Comparison of ENCODE assay signal across 23 cellular contexts in the genomic region with DNA sequence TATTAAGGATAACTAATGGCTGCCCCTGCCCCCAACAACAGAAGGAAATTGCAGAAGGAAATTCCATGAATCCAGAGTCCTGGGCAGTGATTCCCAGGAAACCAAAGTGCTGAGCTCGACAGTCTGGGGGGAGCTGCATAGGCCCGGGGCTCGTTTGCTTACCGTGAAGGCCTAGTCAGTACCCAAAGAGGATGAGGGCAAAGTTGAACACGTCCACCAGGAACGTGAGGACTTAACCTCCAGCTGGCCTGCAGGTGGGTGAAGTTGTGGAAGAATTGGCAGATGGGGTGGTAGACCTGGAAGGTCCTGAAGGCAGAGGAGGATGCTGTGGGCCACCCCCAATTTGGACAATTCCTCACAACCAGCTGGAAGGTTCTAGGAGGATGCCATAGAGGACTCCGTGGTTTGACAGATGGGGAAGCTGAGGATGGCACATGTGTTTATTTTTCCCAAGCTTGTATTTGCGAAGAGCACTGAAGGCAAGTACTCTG. TPM values are rescaled to one million over a fixed set of nuclear protein-coding genes. Genes with fewer than 3 reads are reported as not detected.
DNase-seq lines count a peak whose midpoint lies in the region; ATAC-seq and TF ChIP-seq lines count a peak whose summit lies in the region.
"Had no signal": no experiment of that assay in that cellular context is flagged by ENCODE, and none has a peak within 500 bp of the region (broad histone marks: within the 10 kb centered on the region; RNA-seq: fewer than 3 reads in every experiment).

No MANE protein-coding gene starts in this region.

- WGBS in spleen, 5 donors: 46 to 59% (median 48%) methylated on average over 8 of the region's 8 CpGs

- DNase-seq in D341Med (ENCODE audit: low spot score) (peak; percentile 4), colonic mucosa (peak; percentile 2), left kidney (ENCODE audit: low read depth, low spot score) (peak; percentile 51), spleen (peak; percentile 32), substantia nigra (lab: John Stamatoyannopoulos, UW) (no peak), NCI-H2029 treated with DMSO at 0.1 percent for 48 hours (lab: John Stamatoyannopoulos, UW) (no peak)
- DNase-seq: BE2C; CD4-positive, CD25-positive, alpha-beta regulatory T cell; DMS79; H7; IMR-90; NCI-H1092 treated with DMSO at 0.1 percent for 48 hours; NCI-H146; NCI-H2029; NCI-H2171; NCI-H524 treated with DMSO at 0.1 percent for 48 hours; NCI-H82; SIG-M5; SK-N-SH had no signal

- H3K27me3 ChIP-seq in colonic mucosa: no peaks in the 10 kb centered on the region
- H3K27me3 ChIP-seq in spleen (replicated peaks in 1 of 7): peaks cover 0 to 57% (median 0%) of the 10 kb centered on the region in 7 donors

- no peak for TF ChIP-seq POLR2A in spleen (IDR thresholded peaks at IDR 0.05)

- no peak for TF ChIP-seq CTCF in colonic mucosa (IDR thresholded peaks at IDR 0.05)
- no peak for TF ChIP-seq CTCF in spleen (IDR thresholded peaks at IDR 0.05 in 8 of 11, conservative IDR thresholded peaks at IDR 0.05 in 3 of 11)

- H3K4me1 ChIP-seq in colonic mucosa (no peaks in the 10 kb centered on the region), spleen (no peaks in the 10 kb centered on the region)
- H3K4me1 ChIP-seq: A549, BE2C had no signal

- H3K36me3 ChIP-seq in colonic mucosa (no peaks in the 10 kb centered on the region), spleen (no peaks in the 10 kb centered on the region)
- H3K36me3 ChIP-seq: BE2C had no signal

- intact Hi-C loops in colonic mucosa (cut with DNase I): no loop called here
- intact Hi-C loops in spleen (cut with DNase I; ENCODE audit: low total_unique reads): no loop called here

- H3K9ac ChIP-seq in colonic mucosa (ENCODE audit: low read depth in 2 of 2, low read length in 2 of 2): no peak overlapping the region
- H3K9ac ChIP-seq: KMS-11, SK-N-SH had no signal

- H3K4me3 ChIP-seq in colonic mucosa (no peak overlapping the region), spleen (no peak overlapping the region)
- H3K4me3 ChIP-seq: A549 had no signal

- no peaks in the 10 kb centered on the region for H3K9me3 ChIP-seq in colonic mucosa
- peaks cover 0 to 5% (median 0%) of the 10 kb centered on the region in 8 donors for H3K9me3 ChIP-seq in spleen
- H3K9me3 ChIP-seq: BE2C, SK-N-SH had no signal

- ATAC-seq in HG03095 (IDR thresholded peaks at IDR 0.05; ENCODE audit: unreplicated experiment): no peak
- ATAC-seq: A549, Panc1 had no signal

- H3K27ac ChIP-seq in colonic mucosa: no peak overlapping the region
- H3K27ac ChIP-seq in spleen: no peak overlapping the region
- H3K27ac ChIP-seq in substantia nigra (ENCODE audit: low read depth, low read length, poor library complexity, severe bottlenecking): no peak overlapping the region
- H3K27ac ChIP-seq: A549, KMS-11 had no signal

RNA-seq across cellular contexts. Expression of a gene that starts 50.5 kb away (rescaled TPM):
- 10 to 100 TPM; 14.7 to 20.6 TPM for total RNA-seq in colonic mucosa
- 10 to 100 TPM; 31.7 to 61.7 (median 56.4) TPM for total RNA-seq in spleen
- 10 to 100 TPM; 19.3 to 56.7 (median 50.6) TPM for polyA plus RNA-seq in spleen

Comparison
In these comparisons a context has a peak if more than half of its experiments do, and no peak if none do; other contexts are left out.
1. DNase-seq: peak in D341Med (single experiment), colonic mucosa (single experiment), left kidney (single experiment) and spleen (single experiment); none in substantia nigra (0 of 49) and NCI-H2029 treated with DMSO at 0.1 percent for 48 hours (single experiment).